In the genomic region with DNA sequence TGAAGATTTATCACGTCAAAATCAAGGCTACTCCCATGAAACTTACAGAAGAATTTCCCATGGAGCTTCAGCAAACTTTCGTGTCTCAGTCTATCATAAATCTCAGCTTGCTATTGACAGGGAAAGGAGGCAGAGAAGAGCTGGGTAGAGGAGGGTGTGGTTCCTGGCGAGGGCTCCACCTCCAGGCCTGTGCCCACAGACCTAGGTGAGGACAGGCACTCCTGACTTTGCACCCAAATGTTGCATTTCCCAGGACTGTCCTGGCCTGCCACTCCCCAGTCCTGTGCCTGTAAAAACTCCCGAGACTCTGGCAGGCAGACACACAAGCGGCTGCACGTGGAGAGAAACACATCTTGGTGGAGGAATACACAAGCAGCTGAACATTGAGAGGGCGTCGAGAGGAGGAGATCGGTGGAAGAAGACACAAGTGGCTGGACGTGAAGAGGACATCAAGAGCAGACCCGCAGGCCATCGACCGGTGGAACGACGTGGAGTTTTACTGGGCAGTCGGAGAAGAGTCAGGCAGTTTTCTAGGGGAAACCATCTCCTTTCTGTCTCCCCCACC, we compare ENCODE assay signal across 24 cellular contexts.
DNase-seq lines count a peak whose midpoint lies in the region; ATAC-seq, FAIRE-seq and TF ChIP-seq lines count a peak whose summit lies in the region.
"Had no signal": no experiment of that assay in that cellular context is flagged by ENCODE, and none has a peak within 500 bp of the region (broad histone marks: within the 10 kb centered on the region; RNA-seq: fewer than 3 reads in every experiment).

No MANE protein-coding gene starts in this region.

- peaks cover 2% of the 10 kb centered on the region; the same call in 1 of the 2 replicates for H3K4me1 ChIP-seq in IMR-90 (ENCODE audit: control insufficient read depth, insufficient read depth, low read length)
- no peaks in the 10 kb centered on the region for H3K4me1 ChIP-seq in Panc1 (ENCODE audit: control insufficient read depth, insufficient read depth, low read length)
- H3K4me1 ChIP-seq in H1 (replicated peaks in 1 of 4; ENCODE audit: control insufficient read depth in 3 of 4, insufficient read depth in 4 of 4, low read length in 3 of 4) = no peaks in the 10 kb centered on the region
- H3K4me1 ChIP-seq in pancreas = no peaks in the 10 kb centered on the region
- H3K4me1 ChIP-seq in ovary (ENCODE audit: insufficient read depth) = no peaks in the 10 kb centered on the region
- H3K4me1 ChIP-seq: BLaER1, HAP-1 had no signal

- H4K91ac ChIP-seq in IMR-90 (ENCODE audit: insufficient read depth, low read depth, low read length) (peak overlapping the region; percentile 28; the same call in 1 of the 2 replicates), H1 (replicated peaks; ENCODE audit: insufficient read length, low read length) (no peak overlapping the region)

- TF ChIP-seq RAD21 in IMR-90 (IDR thresholded peaks at IDR 0.05; ENCODE audit: low read length) = no peak
- TF ChIP-seq RAD21 in H1 (IDR thresholded peaks at IDR 0.05 in 1 of 2, conservative IDR thresholded peaks at IDR 0.05 in 1 of 2; ENCODE audit: low read depth in 2 of 2, low read length in 2 of 2) = no peak

- H4K5ac ChIP-seq in IMR-90 (ENCODE audit: low read depth, low read length) (no peak overlapping the region; the same call in 1 of the 2 replicates), H1 (ENCODE audit: insufficient read length, low read depth, low read length) (no peak overlapping the region)

- no peaks in the 10 kb centered on the region for H3K23me2 ChIP-seq in H1 (ENCODE audit: low read depth, low read length)

- ATAC-seq in IMR-90 (ENCODE audit: low read depth) = no peak
- peak; percentile 66 for ATAC-seq in Panc1
- peak; percentile 35 to 89 (median 62) for ATAC-seq in pancreas

- FAIRE-seq in H1 (lab: Jason Lieb, UNC) (no peak), pancreas (lab: Jason Lieb, UNC) (no peak)
- FAIRE-seq: GM12892, HTR-8/SVneo had no signal

- H3K79me1 ChIP-seq in IMR-90 (ENCODE audit: low read depth in 1 of 2, low read length in 2 of 2) (no peaks in the 10 kb centered on the region), H1 (ENCODE audit: low read depth, low read length) (no peaks in the 10 kb centered on the region)

- no peak overlapping the region for H2BK20ac ChIP-seq in IMR-90 (ENCODE audit: low read depth, low read length)
- H2BK20ac ChIP-seq in H1 (ENCODE audit: low read length) = no peak overlapping the region

- intact Hi-C loops in IMR-90 (cut with micrococcal nuclease) = no loop called here
- intact Hi-C loops in Panc1 (cut with micrococcal nuclease; ENCODE audit: unreplicated experiment) = no loop called here
- intact Hi-C loops in pancreas (cut with DNase I) = no loop called here
- intact Hi-C loops in ovary (cut with DNase I) = no loop called here

- CTCF ChIA-PET in IMR-90 (lab: Yijun Ruan, JAX) (no interaction called here), Panc1 (lab: Charles Lee) (no interaction called here), H1 (lab: Charles Lee; ENCODE audit: partially characterized antibody) (no interaction called here)

- H3K79me2 ChIP-seq in H1 (ENCODE audit: control insufficient read depth in 1 of 2, insufficient read depth in 2 of 2, low read length in 2 of 2) = no peaks in the 10 kb centered on the region

- DNase-seq in IMR-90 (no peak), Panc1 (ENCODE audit: low read depth, low spot score) (no peak), H1 (ENCODE audit: low read depth in 1 of 2, low spot score in 2 of 2) (no peak), pancreas (peak in 5 of 6 donors; percentile 16 to 46 (median 29)), DMS153 treated with DMSO at 0.1 percent for 48 hours (lab: John Stamatoyannopoulos, UW; ENCODE audit: unreplicated experiment) (no peak), ovary (no peak), NCI-H82 treated with DMSO at 0.1 percent for 48 hours (lab: John Stamatoyannopoulos, UW; ENCODE audit: unreplicated experiment) (no peak)
- DNase-seq: CD4-positive, alpha-beta T cell; COR-L47; GM23248; NCI-H1105; NCI-H2081; NCI-H2171; NCI-H345; NCI-H524; NCI-H774; OCI-M1; SHP77 treated with DMSO at 0.1 percent for 48 hours had no signal

- H3K14ac ChIP-seq in IMR-90 (replicated peaks; ENCODE audit: low read depth, low read length) (no peak overlapping the region), H1 (ENCODE audit: insufficient read length) (no peak overlapping the region)

- no peak overlapping the region for H2AFZ ChIP-seq in IMR-90 (replicated peaks; ENCODE audit: low read length, poor library complexity)
- H2AFZ ChIP-seq in H1 (ENCODE audit: low read length) = peak overlapping the region; percentile 76
- H2AFZ ChIP-seq: GM23248 had no signal

- H2AK5ac ChIP-seq in IMR-90 (ENCODE audit: low read depth, low read length) (no peak overlapping the region), H1 (ENCODE audit: low read depth, low read length) (0 out of 2 replicates have a peak overlapping the region, but pooled peaks have one; percentile 2)

- H3K9me3 ChIP-seq in IMR-90 (ENCODE audit: control insufficient read depth, insufficient read depth, low read length) (no peaks in the 10 kb centered on the region), Panc1 (ENCODE audit: control insufficient read depth, insufficient read depth, low read depth, low read length) (no peaks in the 10 kb centered on the region), H1 (ENCODE audit: insufficient read depth in 2 of 2, low read depth in 1 of 2, low read length in 1 of 2) (no peaks in the 10 kb centered on the region), pancreas (no peaks in the 10 kb centered on the region), ovary (no peaks in the 10 kb centered on the region)
- H3K9me3 ChIP-seq: BLaER1, HAP-1 had no signal

- H3K18ac ChIP-seq in IMR-90 (ENCODE audit: low read depth, low read length) (no peak overlapping the region), H1 (ENCODE audit: extremely low read depth, low read length) (no peak overlapping the region)

- H3K27ac ChIP-seq in IMR-90 (ENCODE audit: insufficient read depth, low read length) = no peak overlapping the region
- H3K27ac ChIP-seq in Panc1 (ENCODE audit: low read length) = no peak overlapping the region
- no peak overlapping the region for H3K27ac ChIP-seq in H1 (ENCODE audit: low read depth, low read length)
- no peak overlapping the region for H3K27ac ChIP-seq in pancreas
- no peak overlapping the region for H3K27ac ChIP-seq in ovary
- H3K27ac ChIP-seq: BLaER1, GM23248, KMS-11, SK-N-MC had no signal

- TF ChIP-seq EP300 in H1 (IDR thresholded peaks at IDR 0.05; ENCODE audit: borderline replicate concordance in 1 of 2, low read depth in 2 of 2, low read length in 2 of 2) (no peak), ovary (IDR thresholded peaks at IDR 0.05) (no peak)

- H4K20me1 ChIP-seq in IMR-90 (ENCODE audit: insufficient read depth, low read length) (no peaks in the 10 kb centered on the region), H1 (replicated peaks in 1 of 2; ENCODE audit: control insufficient read depth in 1 of 2, insufficient read depth in 2 of 2, low read length in 2 of 2) (no peaks in the 10 kb centered on the region)
- H4K20me1 ChIP-seq: BLaER1 had no signal

- POLR2A ChIA-PET in IMR-90 (lab: Charles Lee; ENCODE audit: unreplicated experiment) = no interaction called here
- POLR2A ChIA-PET in Panc1 (lab: Charles Lee) = no interaction called here
- POLR2A ChIA-PET in H1 (lab: Charles Lee; ENCODE audit: partially characterized antibody) = no interaction called here

- no peak overlapping the region for H3K9ac ChIP-seq in IMR-90 (ENCODE audit: low read depth, low read length)
- H3K9ac ChIP-seq in H1 (replicated peaks in 1 of 4; ENCODE audit: extremely low read depth in 1 of 4, low read depth in 3 of 4, low read length in 3 of 4) = no peak overlapping the region
- H3K9ac ChIP-seq: BLaER1, GM23248, KMS-11 had no signal

- H2BK120ac ChIP-seq in IMR-90 (ENCODE audit: low read depth, low read length) = no peak overlapping the region
- no peak overlapping the region for H2BK120ac ChIP-seq in H1 (replicated peaks; ENCODE audit: low read depth, low read length)

- H3K56ac ChIP-seq in IMR-90 (ENCODE audit: extremely low read depth, insufficient read depth, low read length) = no peak overlapping the region
- no peak overlapping the region for H3K56ac ChIP-seq in H1 (replicated peaks; ENCODE audit: insufficient read length, low read depth, low read length)

- no peaks in the 10 kb centered on the region for H3K9me1 ChIP-seq in IMR-90 (ENCODE audit: insufficient read depth, low read length)

- TF ChIP-seq POLR2A in IMR-90 (IDR thresholded peaks at IDR 0.05; ENCODE audit: low read depth, low read length) = no peak
- no peak for TF ChIP-seq POLR2A in H1 (IDR thresholded peaks at IDR 0.05; ENCODE audit: control extremely low read depth in 1 of 2, low read depth in 2 of 2, low read length in 2 of 2)
- TF ChIP-seq POLR2A in ovary (IDR thresholded peaks at IDR 0.05) = no peak

- H3K4ac ChIP-seq in IMR-90 (ENCODE audit: low read depth, low read length) = no peak overlapping the region; the same call in 1 of the 2 replicates
- H3K4ac ChIP-seq in H1 (replicated peaks; ENCODE audit: insufficient read length, low read depth, low read length) = no peak overlapping the region

- dilution Hi-C loops in IMR-90 (cut with HindIII; ENCODE audit: low sequenced_read_pairs, unreplicated experiment) = no loop called here

- no peak overlapping the region for H2BK12ac ChIP-seq in H1 (ENCODE audit: low read depth, low read length)

- H2BK15ac ChIP-seq in IMR-90 (ENCODE audit: low read depth, low read length) (peak overlapping the region; percentile 59; the same call in 1 of the 3 replicates), H1 (ENCODE audit: low read length) (no peak overlapping the region)

- H2AK9ac ChIP-seq in IMR-90 (replicated peaks; ENCODE audit: low read depth, low read length, poor library complexity) = no peak overlapping the region

- H3K36me3 ChIP-seq in IMR-90 (ENCODE audit: control insufficient read depth, insufficient read depth, low read length) (no peaks in the 10 kb centered on the region), Panc1 (ENCODE audit: control insufficient read depth, insufficient read depth, low read length) (no peaks in the 10 kb centered on the region), H1 (ENCODE audit: control insufficient read depth in 2 of 4, insufficient read depth in 4 of 4, low read length in 3 of 4) (no peaks in the 10 kb centered on the region), pancreas (no peaks in the 10 kb centered on the region), ovary (no peaks in the 10 kb centered on the region)
- H3K36me3 ChIP-seq: BLaER1, HAP-1 had no signal

- BruUV-seq in IMR-90 (replicated peaks; lab: Mats Ljungman, UMichigan) (no TSS peak), Panc1 (replicated peaks; lab: Mats Ljungman, UMichigan) (no TSS peak)

- no peak overlapping the region for H4K8ac ChIP-seq in IMR-90 (ENCODE audit: low read depth in 2 of 2, low read length in 2 of 2)
- H4K8ac ChIP-seq in H1 (ENCODE audit: extremely low read depth, insufficient read depth, low read length) = no peak overlapping the region

- no peak overlapping the region for H3K4me3 ChIP-seq in IMR-90 (ENCODE audit: insufficient read depth, low read depth, low read length)
- H3K4me3 ChIP-seq in Panc1 (ENCODE audit: low read depth in 2 of 2, low read length in 2 of 2) = no peak overlapping the region
- no peak overlapping the region for H3K4me3 ChIP-seq in H1 (ENCODE audit: extremely low read depth in 1 of 4, insufficient read depth in 2 of 4, low read depth in 3 of 4, low read length in 4 of 4)
- no peak overlapping the region for H3K4me3 ChIP-seq in pancreas
- H3K4me3 ChIP-seq in ovary = no peak overlapping the region
- H3K4me3 ChIP-seq: BLaER1, GM23248, HAP-1, SK-N-MC had no signal

- in situ Hi-C loops in IMR-90 (cut with MboI; ENCODE audit: low sequenced_read_pairs) = no loop called here
- in situ Hi-C loops in Panc1 (cut with HindIII; ENCODE audit: low pct_unique_long_range_greater_than_20kb, low sequenced_read_pairs) = no loop called here

- H3K23ac ChIP-seq in IMR-90 (ENCODE audit: low read depth, low read length) (no peak overlapping the region), H1 (ENCODE audit: insufficient read length) (no peak overlapping the region)

- no peak overlapping the region for H3K4me2 ChIP-seq in IMR-90 (ENCODE audit: low read depth, low read length)
- no peak overlapping the region for H3K4me2 ChIP-seq in H1 (ENCODE audit: insufficient read depth in 1 of 2, low read depth in 2 of 2, low read length in 2 of 2)
- H3K4me2 ChIP-seq: BLaER1, KMS-11 had no signal

- WGBS in IMR-90 (ENCODE audit: extremely low coverage in 2 of 2, insufficient read length in 1 of 2), 2 experiments = 91% methylated on average over 6 of the region's 16 CpGs; no CpG with 5 or more reads in 1 of the 2 experiments
- WGBS in H1 (ENCODE audit: extremely low coverage in 1 of 2, insufficient coverage in 1 of 2, insufficient read length in 1 of 2, insufficient replicate concordance in 2 of 2, low coverage in 1 of 2, low lambda C conversion rate in 2 of 2, missing lambda C conversion rate in 1 of 2), 2 experiments = 90% methylated on average over 16 of the region's 16 CpGs; no CpG with 5 or more reads in 1 of the 2 experiments
- 59% methylated on average over 16 of the region's 16 CpGs for WGBS in pancreas, 2 donors
- WGBS in ovary, 3 donors = 89 to 91% (median 89%) methylated on average over 16 of the region's 16 CpGs

- H2BK5ac ChIP-seq in IMR-90 (ENCODE audit: low read depth, low read length, poor library complexity, severe bottlenecking) (no peak overlapping the region), H1 (ENCODE audit: low read depth, low read length) (no peak overlapping the region)

- TF ChIP-seq CTCF in IMR-90 (conservative IDR thresholded peaks at IDR 0.05; ENCODE audit: low read depth, low read length) (no peak), Panc1 (IDR thresholded peaks at IDR 0.05) (no peak), H1 (IDR thresholded peaks at IDR 0.05; ENCODE audit: control extremely low read depth in 1 of 3, insufficient read depth in 1 of 3, low read depth in 1 of 3, low read length in 3 of 3) (no peak), pancreas (IDR thresholded peaks at IDR 0.05) (no peak), ovary (IDR thresholded peaks at IDR 0.05) (no peak)

- H3K27me3 ChIP-seq in IMR-90 (ENCODE audit: control insufficient read depth, insufficient read depth, low read length) (no peaks in the 10 kb centered on the region), Panc1 (ENCODE audit: control insufficient read depth, insufficient read depth, low read length) (no peaks in the 10 kb centered on the region), H1 (replicated peaks in 1 of 4; ENCODE audit: control insufficient read depth in 3 of 4, extremely low read depth in 1 of 4, insufficient read depth in 3 of 4, low read length in 3 of 4) (no peaks in the 10 kb centered on the region), pancreas (no peaks in the 10 kb centered on the region), ovary (no peaks in the 10 kb centered on the region)
- H3K27me3 ChIP-seq: BLaER1 had no signal

Comparison
In these comparisons a context has a peak if more than half of its experiments do, and no peak if none do; other contexts are left out.
1. DNase-seq: peak in pancreas (5 of 6); none in IMR-90 (single experiment), Panc1 (single experiment), H1 (0 of 2), DMS153 treated with DMSO at 0.1 percent for 48 hours (single experiment), ovary (0 of 5) and NCI-H82 treated with DMSO at 0.1 percent for 48 hours (single experiment).